In the genomic region with DNA sequence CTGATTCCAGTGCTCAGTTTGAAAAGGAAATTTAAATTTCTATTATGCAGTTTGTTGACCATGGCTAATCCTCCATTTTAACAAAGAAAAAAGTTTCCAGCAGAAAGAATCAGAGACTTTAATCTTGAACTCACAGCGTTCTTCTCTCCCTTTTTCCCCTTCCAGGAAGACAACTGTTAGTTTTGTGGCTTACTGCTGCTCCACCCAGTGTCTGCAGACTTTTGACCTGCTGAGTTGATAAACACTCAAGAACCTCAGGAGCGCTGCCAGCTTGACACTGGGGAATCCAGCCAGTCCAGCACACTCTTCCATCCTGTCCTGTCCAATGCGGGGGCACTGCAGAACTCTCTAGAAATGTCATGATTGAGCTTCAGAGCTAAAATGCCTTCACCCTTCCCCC, we compare ENCODE assay signal across 1 cellular context.
TF ChIP-seq lines count a peak whose summit lies in the region.

No MANE protein-coding gene starts in this region.

TF ChIP-seq in HepG2, 621 proteins besides CTCF, POLR2A, EP300 and RAD21 (continued from another document):
- TF ChIP-seq, protein P1, sequence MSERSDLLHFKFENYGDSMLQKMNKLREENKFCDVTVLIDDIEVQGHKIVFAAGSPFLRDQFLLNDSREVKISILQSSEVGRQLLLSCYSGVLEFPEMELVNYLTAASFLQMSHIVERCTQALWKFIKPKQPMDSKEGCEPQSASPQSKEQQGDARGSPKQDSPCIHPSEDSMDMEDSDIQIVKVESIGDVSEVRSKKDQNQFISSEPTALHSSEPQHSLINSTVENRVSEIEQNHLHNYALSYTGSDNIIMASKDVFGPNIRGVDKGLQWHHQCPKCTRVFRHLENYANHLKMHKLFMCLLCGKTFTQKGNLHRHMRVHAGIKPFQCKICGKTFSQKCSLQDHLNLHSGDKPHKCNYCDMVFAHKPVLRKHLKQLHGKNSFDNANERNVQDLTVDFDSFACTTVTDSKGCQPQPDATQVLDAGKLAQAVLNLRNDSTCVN (CRISPR knock-in tag; IDR thresholded peaks at IDR 0.05; ENCODE audit: borderline replicate concordance): peak; percentile 66; the same call in 1 of the 2 replicates
- TF ChIP-seq NRL (CRISPR knock-in tag; IDR thresholded peaks at IDR 0.05; ENCODE audit: borderline replicate concordance) (no peak), CREB1 (IDR thresholded peaks at IDR 0.05) (no peak), CREB1 (CRISPR knock-in tag; IDR thresholded peaks at IDR 0.05) (no peak), ZSCAN20 (CRISPR knock-in tag; IDR thresholded peaks at IDR 0.05; ENCODE audit: borderline replicate concordance) (no peak), HDAC2 (CRISPR knock-in tag; IDR thresholded peaks at IDR 0.05) (0 out of 2 replicates have a peak, but pooled peaks have one; percentile 19)
- TF ChIP-seq, protein P2, sequence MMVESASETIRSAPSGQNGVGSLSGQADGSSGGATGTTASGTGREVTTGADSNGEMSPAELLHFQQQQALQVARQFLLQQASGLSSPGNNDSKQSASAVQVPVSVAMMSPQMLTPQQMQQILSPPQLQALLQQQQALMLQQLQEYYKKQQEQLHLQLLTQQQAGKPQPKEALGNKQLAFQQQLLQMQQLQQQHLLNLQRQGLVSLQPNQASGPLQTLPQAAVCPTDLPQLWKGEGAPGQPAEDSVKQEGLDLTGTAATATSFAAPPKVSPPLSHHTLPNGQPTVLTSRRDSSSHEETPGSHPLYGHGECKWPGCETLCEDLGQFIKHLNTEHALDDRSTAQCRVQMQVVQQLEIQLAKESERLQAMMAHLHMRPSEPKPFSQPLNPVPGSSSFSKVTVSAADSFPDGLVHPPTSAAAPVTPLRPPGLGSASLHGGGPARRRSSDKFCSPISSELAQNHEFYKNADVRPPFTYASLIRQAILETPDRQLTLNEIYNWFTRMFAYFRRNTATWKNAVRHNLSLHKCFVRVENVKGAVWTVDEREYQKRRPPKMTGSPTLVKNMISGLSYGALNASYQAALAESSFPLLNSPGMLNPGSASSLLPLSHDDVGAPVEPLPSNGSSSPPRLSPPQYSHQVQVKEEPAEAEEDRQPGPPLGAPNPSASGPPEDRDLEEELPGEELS (CRISPR knock-in tag; IDR thresholded peaks at IDR 0.05): peak; percentile 62
